1 cellular context compared by ENCODE assay signal in the genomic region with DNA sequence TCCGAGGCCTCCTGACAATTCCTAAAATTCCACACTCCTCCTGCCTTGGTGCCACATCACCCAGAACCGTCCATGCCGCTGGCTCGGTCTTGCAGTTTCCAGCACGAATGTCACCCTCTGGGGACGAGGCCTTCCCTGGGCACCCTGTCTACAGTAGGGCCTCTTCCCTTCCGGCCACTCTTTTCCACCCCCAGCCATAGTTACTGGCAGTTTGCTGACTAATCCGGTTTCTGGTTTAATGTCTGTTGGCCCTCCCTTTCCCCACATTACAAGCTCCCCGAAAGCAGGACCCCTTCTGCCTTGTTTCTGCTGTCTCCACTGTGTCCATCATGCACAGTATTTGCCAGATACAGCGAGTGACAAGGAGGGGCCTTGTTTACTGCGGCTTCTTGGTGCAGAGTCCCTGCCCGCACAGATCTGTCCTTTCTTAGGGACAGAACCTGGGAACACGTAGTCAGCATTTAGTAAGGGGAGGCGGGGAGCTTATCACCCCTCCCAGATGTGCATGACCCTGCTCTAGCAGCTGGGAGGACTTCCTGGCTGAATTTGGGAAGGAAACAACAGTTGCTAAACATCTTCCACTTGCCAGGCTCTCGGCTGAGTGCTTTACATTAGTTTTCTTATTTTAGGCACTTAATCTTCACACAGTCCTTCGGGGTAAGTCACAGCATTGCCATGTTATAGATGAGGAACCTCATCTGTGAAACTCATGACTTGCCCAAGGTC.
TF ChIP-seq lines count a peak whose summit lies in the region.

No MANE protein-coding gene starts in this region.

TF ChIP-seq in liver, 16 proteins besides CTCF, POLR2A, EP300 and RAD21:
- peak; percentile 22 for TF ChIP-seq SP1 (IDR thresholded peaks at IDR 0.05)
- peak; percentile 68 for TF ChIP-seq NR2F2 (IDR thresholded peaks at IDR 0.05)
- TF ChIP-seq FOXA1 (IDR thresholded peaks at IDR 0.05), result no peak
- peak; percentile 14 for TF ChIP-seq YY1 (IDR thresholded peaks at IDR 0.05)
